16 cellular contexts compared by ENCODE assay signal in the genomic region with DNA sequence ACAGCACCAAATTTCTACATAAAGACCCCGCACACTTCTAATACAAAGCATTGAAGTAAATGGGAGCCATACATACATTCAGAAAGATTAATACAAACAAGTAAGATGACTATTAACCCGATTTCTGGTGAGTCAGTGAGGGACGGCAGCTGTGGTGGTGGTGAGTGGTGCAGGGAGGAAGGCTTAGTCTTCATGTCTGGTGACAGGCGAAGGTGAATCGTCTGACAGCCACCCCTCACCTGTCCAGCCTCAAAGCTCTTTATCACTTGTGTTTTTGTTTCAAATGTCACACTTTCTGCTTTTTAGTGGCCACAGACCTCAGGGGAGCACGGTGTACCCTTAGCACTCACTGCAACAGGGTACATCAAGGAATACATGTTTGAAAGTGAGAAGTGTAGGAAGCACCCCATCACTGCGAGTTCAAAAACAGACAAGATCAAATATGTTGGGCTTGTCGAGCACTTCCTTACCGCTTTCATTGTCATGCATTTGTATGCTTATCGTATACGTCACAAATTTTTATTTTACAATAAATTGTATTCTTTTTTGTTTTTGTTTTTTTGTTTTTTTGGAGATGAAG.
A peak's percentile ranks its signal among the peaks of the same experiment; 100 is the strongest.
DNase-seq lines count a peak whose midpoint lies in the region; ATAC-seq, FAIRE-seq and TF ChIP-seq lines count a peak whose summit lies in the region.
"Had no signal": no experiment of that assay in that cellular context is flagged by ENCODE, and none has a peak within 500 bp of the region (broad histone marks: within the 10 kb centered on the region; RNA-seq: fewer than 3 reads in every experiment).

No MANE protein-coding gene starts in this region.

- intact Hi-C loops in left ventricle myocardium inferior (cut with micrococcal nuclease): no loop called here

- H3K27ac ChIP-seq in H1 (ENCODE audit: low read depth, low read length): no peak overlapping the region
- H3K27ac ChIP-seq in left ventricle myocardium inferior (replicated peaks): no peak overlapping the region
- H3K27ac ChIP-seq: heart right ventricle, PC-9 had no signal

- no peak overlapping the region for H4K8ac ChIP-seq in H1 (ENCODE audit: extremely low read depth, insufficient read depth, low read length)

- no peak overlapping the region for H2BK15ac ChIP-seq in H1 (ENCODE audit: low read length)

- H3K14ac ChIP-seq in H1 (ENCODE audit: insufficient read length): no peak overlapping the region

- H4K5ac ChIP-seq in H1 (ENCODE audit: insufficient read length, low read depth, low read length): no peak overlapping the region

- FAIRE-seq in H1 (lab: Jason Lieb, UNC): no peak

- TF ChIP-seq CTCF in H1 (IDR thresholded peaks at IDR 0.05; ENCODE audit: control extremely low read depth in 1 of 3, insufficient read depth in 1 of 3, low read depth in 1 of 3, low read length in 3 of 3): no peak
- TF ChIP-seq CTCF in left ventricle myocardium inferior (IDR thresholded peaks at IDR 0.05; ENCODE audit: borderline replicate concordance): no peak

- no peak overlapping the region for H2AFZ ChIP-seq in H1 (ENCODE audit: low read length)
- H2AFZ ChIP-seq: PC-9 had no signal

- H2BK12ac ChIP-seq in H1 (ENCODE audit: low read depth, low read length): no peak overlapping the region

- peak; percentile 75 for DNase-seq in activated CD4-positive, alpha-beta T cell treated with anti-CD3 and anti-CD28 coated beads for 48 hours
- DNase-seq in activated CD4-positive, alpha-beta T cell treated with anti-CD3 and anti-CD28 coated beads, Interleukin-2, amount 50 U/mL, for 1 hour: no peak
- DNase-seq in activated CD8-positive, alpha-beta memory T cell treated with anti-CD3 and anti-CD28 coated beads, Interleukin-2, amount 50 U/mL, for 4 hours: peak; percentile 63
- DNase-seq in H1 (ENCODE audit: low read depth in 1 of 2, low spot score in 2 of 2) (no peak), left ventricle myocardium inferior (no peak)
- peak; percentile 39 to 51 for DNase-seq in stimulated activated CD8-positive, alpha-beta memory T cell treated with anti-CD3 and anti-CD28 coated beads, Interleukin-7, amount 100 ng/mL, for 4 hours (ENCODE audit: low read depth in 2 of 2)
- DNase-seq: activated B cell treated with CpG ODN at 0.5 μM for 24 hours, cortex of kidney, heart right ventricle, Kasumi-1, NCI-H1930, NCI-H524, PC-9 had no signal

- no peak for TF ChIP-seq EP300 in H1 (IDR thresholded peaks at IDR 0.05; ENCODE audit: borderline replicate concordance in 1 of 2, low read depth in 2 of 2, low read length in 2 of 2)

- no peak for TF ChIP-seq POLR2A in H1 (IDR thresholded peaks at IDR 0.05; ENCODE audit: control extremely low read depth in 1 of 2, low read depth in 2 of 2, low read length in 2 of 2)

- H3K79me1 ChIP-seq in H1 (ENCODE audit: low read depth, low read length): no peaks in the 10 kb centered on the region

- no peak overlapping the region for H3K18ac ChIP-seq in H1 (ENCODE audit: extremely low read depth, low read length)

- H3K9ac ChIP-seq in H1 (replicated peaks in 1 of 4; ENCODE audit: extremely low read depth in 1 of 4, low read depth in 3 of 4, low read length in 3 of 4): no peak overlapping the region

- no peak overlapping the region for H2BK5ac ChIP-seq in H1 (ENCODE audit: low read depth, low read length)

- CTCF ChIA-PET in H1 (lab: Charles Lee; ENCODE audit: partially characterized antibody): no interaction called here

- H3K27me3 ChIP-seq in H1 (replicated peaks in 1 of 4; ENCODE audit: control insufficient read depth in 3 of 4, extremely low read depth in 1 of 4, insufficient read depth in 3 of 4, low read length in 3 of 4) (no peaks in the 10 kb centered on the region), left ventricle myocardium inferior (ENCODE audit: low read depth) (peaks cover 31% of the 10 kb centered on the region)

- H3K4me1 ChIP-seq in H1 (replicated peaks in 1 of 4; ENCODE audit: control insufficient read depth in 3 of 4, insufficient read depth in 4 of 4, low read length in 3 of 4) (peaks cover 0 to 4% (median 2%) of the 10 kb centered on the region in 4 experiments; a peak in 3 of 7 replicates), left ventricle myocardium inferior (no peaks in the 10 kb centered on the region)
- H3K4me1 ChIP-seq: heart right ventricle had no signal

- no peak overlapping the region for H3K4me3 ChIP-seq in H1 (ENCODE audit: extremely low read depth in 1 of 4, insufficient read depth in 2 of 4, low read depth in 3 of 4, low read length in 4 of 4)
- no peak overlapping the region for H3K4me3 ChIP-seq in left ventricle myocardium inferior
- H3K4me3 ChIP-seq: heart right ventricle, PC-9 had no signal

- H2AK5ac ChIP-seq in H1 (ENCODE audit: low read depth, low read length): no peak overlapping the region

- H2BK120ac ChIP-seq in H1 (replicated peaks; ENCODE audit: low read depth, low read length): no peak overlapping the region

- peak overlapping the region; percentile 41 for H4K91ac ChIP-seq in H1 (replicated peaks; ENCODE audit: insufficient read length, low read length)

- 93% methylated on average over 11 of the region's 11 CpGs; no CpG with 5 or more reads in 1 of the 2 experiments for WGBS in H1 (ENCODE audit: extremely low coverage in 1 of 2, insufficient coverage in 1 of 2, insufficient read length in 1 of 2, insufficient replicate concordance in 2 of 2, low coverage in 1 of 2, low lambda C conversion rate in 2 of 2, missing lambda C conversion rate in 1 of 2), 2 experiments

- H3K9me3 ChIP-seq in H1 (ENCODE audit: insufficient read depth in 2 of 2, low read depth in 1 of 2, low read length in 1 of 2) (peaks cover 0 to 3% of the 10 kb centered on the region in 2 experiments; a peak in 1 of 4 replicates), left ventricle myocardium inferior (replicated peaks) (peaks cover 10% of the 10 kb centered on the region)

- TF ChIP-seq RAD21 in H1 (IDR thresholded peaks at IDR 0.05 in 1 of 2, conservative IDR thresholded peaks at IDR 0.05 in 1 of 2; ENCODE audit: low read depth in 2 of 2, low read length in 2 of 2): no peak

- no peak overlapping the region for H3K4me2 ChIP-seq in H1 (ENCODE audit: insufficient read depth in 1 of 2, low read depth in 2 of 2, low read length in 2 of 2)
- H3K4me2 ChIP-seq: PC-9 had no signal

- no peak overlapping the region for H3K56ac ChIP-seq in H1 (replicated peaks; ENCODE audit: insufficient read length, low read depth, low read length)

- no peaks in the 10 kb centered on the region for H3K23me2 ChIP-seq in H1 (ENCODE audit: low read depth, low read length)

- POLR2A ChIA-PET in H1 (lab: Charles Lee; ENCODE audit: partially characterized antibody): no interaction called here

- no peak overlapping the region for H3K4ac ChIP-seq in H1 (replicated peaks; ENCODE audit: insufficient read length, low read depth, low read length)

- H3K79me2 ChIP-seq in H1 (ENCODE audit: control insufficient read depth in 1 of 2, insufficient read depth in 2 of 2, low read length in 2 of 2): no peaks in the 10 kb centered on the region

- no peak overlapping the region for H2BK20ac ChIP-seq in H1 (ENCODE audit: low read length)

- H4K20me1 ChIP-seq in H1 (replicated peaks in 1 of 2; ENCODE audit: control insufficient read depth in 1 of 2, insufficient read depth in 2 of 2, low read length in 2 of 2): no peaks in the 10 kb centered on the region

- ATAC-seq in GM18861 (IDR thresholded peaks at IDR 0.05; ENCODE audit: unreplicated experiment) (no peak), HG03196 (IDR thresholded peaks at IDR 0.05; ENCODE audit: unreplicated experiment) (no peak)
- ATAC-seq: heart right ventricle; stimulated activated memory B cell treated with anti-CD40 and anti-IgM and Interleukin-4, amounts not matched to agents 10 μg/mL and 1 μg/mL and 100 μg/mL, for 72 hours had no signal

- no peak overlapping the region for H3K23ac ChIP-seq in H1 (ENCODE audit: insufficient read length)

- H3K36me3 ChIP-seq in H1 (ENCODE audit: control insufficient read depth in 2 of 4, insufficient read depth in 4 of 4, low read length in 3 of 4) (no peaks in the 10 kb centered on the region; a peak in 1 of 8 replicates), left ventricle myocardium inferior (no peaks in the 10 kb centered on the region)
- H3K36me3 ChIP-seq: heart right ventricle had no signal

TF ChIP-seq in H1, 55 proteins besides CTCF, POLR2A, EP300 and RAD21:
- TF ChIP-seq SIX5 (IDR thresholded peaks at IDR 0.05; ENCODE audit: low read depth, low read length) (no peak), JUND (IDR thresholded peaks at IDR 0.05; ENCODE audit: low read length) (no peak), PHF8 (conservative IDR thresholded peaks at IDR 0.05; ENCODE audit: low read depth, low read length) (no peak), TAF1 (IDR thresholded peaks at IDR 0.05; ENCODE audit: low read depth, low read length) (no peak), ASH2L (IDR thresholded peaks at IDR 0.05; ENCODE audit: low read length) (no peak), ZNF274 (IDR thresholded peaks at IDR 0.05; ENCODE audit: borderline replicate concordance, extremely low read depth, low read length) (no peak), BACH1 (IDR thresholded peaks at IDR 0.05; ENCODE audit: low read length) (no peak), RBBP5 (IDR thresholded peaks at IDR 0.05; ENCODE audit: borderline replicate concordance, low read depth, low read length) (no peak), HDAC6 (IDR thresholded peaks at IDR 0.05; ENCODE audit: low read depth, low read length) (no peak), SRF (IDR thresholded peaks at IDR 0.05; ENCODE audit: low read depth, low read length) (no peak), TEAD4 (IDR thresholded peaks at IDR 0.05; ENCODE audit: low read depth, low read length) (no peak), RXRA (IDR thresholded peaks at IDR 0.05; ENCODE audit: insufficient read depth, low read depth, low read length) (no peak), BRCA1 (IDR thresholded peaks at IDR 0.05; ENCODE audit: low read depth, low read length) (no peak), HDAC2 (IDR thresholded peaks at IDR 0.05; ENCODE audit: borderline replicate concordance in 1 of 2, low read depth in 2 of 2, low read length in 2 of 2) (no peak), SUZ12 (IDR thresholded peaks at IDR 0.05; ENCODE audit: low read length) (no peak), POLR2AphosphoS5 (IDR thresholded peaks at IDR 0.05; ENCODE audit: low read depth, low read length) (no peak)
- TF ChIP-seq, protein P1, sequence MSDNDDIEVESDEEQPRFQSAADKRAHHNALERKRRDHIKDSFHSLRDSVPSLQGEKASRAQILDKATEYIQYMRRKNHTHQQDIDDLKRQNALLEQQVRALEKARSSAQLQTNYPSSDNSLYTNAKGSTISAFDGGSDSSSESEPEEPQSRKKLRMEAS (IDR thresholded peaks at IDR 0.05): no peak
TF ChIP-seq in H1: peak in this region for 0.

Comparison
In these comparisons a context has a peak if more than half of its experiments do, and no peak if none do; other contexts are left out.
1. DNase-seq: peak in activated CD4-positive, alpha-beta T cell treated with anti-CD3 and anti-CD28 coated beads for 48 hours (single experiment), activated CD8-positive, alpha-beta memory T cell treated with anti-CD3 and anti-CD28 coated beads, Interleukin-2, amount 50 U/mL, for 4 hours (single experiment) and stimulated activated CD8-positive, alpha-beta memory T cell treated with anti-CD3 and anti-CD28 coated beads, Interleukin-7, amount 100 ng/mL, for 4 hours (2 of 2); none in activated CD4-positive, alpha-beta T cell treated with anti-CD3 and anti-CD28 coated beads, Interleukin-2, amount 50 U/mL, for 1 hour (single experiment), H1 (0 of 2) and left ventricle myocardium inferior (single experiment).